In genomic region chr16:68040506-68041288, GRCh38 we compare ENCODE assay signal across 8 cellular contexts. TPM values are rescaled to one million over a fixed set of nuclear protein-coding genes. Genes with fewer than 3 reads are reported as not detected.
DNase-seq lines count a peak whose midpoint lies in the region; ATAC-seq and TF ChIP-seq lines count a peak whose summit lies in the region.

No MANE protein-coding gene starts in this region.

- H3K4me3 ChIP-seq in CD4-positive, alpha-beta memory T cell (ENCODE audit: low read length in 2 of 2): no peak overlapping the region
- no peak overlapping the region for H3K4me3 ChIP-seq in fibroblast of the aortic adventitia (ENCODE audit: low read depth, low read length)
- H3K4me3 ChIP-seq in neuronal stem cell (ENCODE audit: low read length in 2 of 2): no peak overlapping the region
- H3K4me3 ChIP-seq in suprapubic skin: no peak overlapping the region

- H3K36me3 Mint-ChIP-seq in CD4-positive, alpha-beta memory T cell: peaks cover 11 to 14% of the 10 kb centered on the region in 2 donors

- no peak overlapping the region for H3K4ac ChIP-seq in neuronal stem cell (ENCODE audit: low read length)

- no peak for TF ChIP-seq EP300 in suprapubic skin (IDR thresholded peaks at IDR 0.05)

- no peak overlapping the region for H3K9ac ChIP-seq in neuronal stem cell (ENCODE audit: low read depth, low read length, poor library complexity)

- H2AK5ac ChIP-seq in neuronal stem cell (ENCODE audit: low read depth, low read length): no peak overlapping the region

- no peaks in the 10 kb centered on the region for H3K79me1 ChIP-seq in neuronal stem cell (ENCODE audit: low read depth, low read length)

- H2BK12ac ChIP-seq in neuronal stem cell (ENCODE audit: low read length): no peak overlapping the region

- H3K14ac ChIP-seq in neuronal stem cell (ENCODE audit: low read length): no peak overlapping the region

- no peak overlapping the region for H2BK15ac ChIP-seq in neuronal stem cell (ENCODE audit: low read length)

- H3K4me1 Mint-ChIP-seq in CD4-positive, alpha-beta memory T cell: peaks cover 6 to 16% (median 12%) of the 10 kb centered on the region in 4 donors

- no peak for TF ChIP-seq POLR2A in suprapubic skin (IDR thresholded peaks at IDR 0.05)

- H2BK120ac ChIP-seq in neuronal stem cell (ENCODE audit: low read depth, low read length): no peak overlapping the region

- intact Hi-C loops in CD4-positive, alpha-beta memory T cell (cut with micrococcal nuclease): loop anchor here (1.0 to 2.0 kb wide), 6 partner anchors 47 to 520 kb away; no protein-coding TSS in a partner anchor

- no peak overlapping the region for H2BK5ac ChIP-seq in neuronal stem cell (ENCODE audit: low read length)

- no peak overlapping the region for H3K4me2 ChIP-seq in neuronal stem cell (ENCODE audit: insufficient read depth, low read length, poor library complexity, severe bottlenecking)

- no peaks in the 10 kb centered on the region for H3K36me3 ChIP-seq in CD4-positive, alpha-beta memory T cell (ENCODE audit: insufficient read depth, low read length)
- H3K36me3 ChIP-seq in neuronal stem cell (replicated peaks in 1 of 2; ENCODE audit: control insufficient read depth in 2 of 2, insufficient read depth in 2 of 2, low read length in 2 of 2) (peaks cover 0 to 47% of the 10 kb centered on the region in 2 donors), suprapubic skin (peaks cover 18% of the 10 kb centered on the region)

- TF ChIP-seq CTCF in RWPE1 (conservative IDR thresholded peaks at IDR 0.05; ENCODE audit: low read depth) (peak; percentile 90), fibroblast of the aortic adventitia (IDR thresholded peaks at IDR 0.05; ENCODE audit: insufficient read depth, low read length) (peak; percentile 85), suprapubic skin (IDR thresholded peaks at IDR 0.05) (peak; percentile 84 to 88)

- peak; percentile 84 to 88 (median 85) for DNase-seq in CD4-positive, alpha-beta memory T cell
- DNase-seq in LoVo (ENCODE audit: low spot score) (peak; percentile 55), RWPE1 (ENCODE audit: low spot score) (peak; percentile 78), fibroblast of the aortic adventitia (ENCODE audit: low read depth) (peak; percentile 63), neuronal stem cell (ENCODE audit: low spot score) (peak; percentile 63), suprapubic skin (ENCODE audit: low spot score in 2 of 2) (peak; percentile 86 to 91)
- DNase-seq in activated T-helper 1 cell treated with anti-CD3 and anti-CD28 coated beads, Interleukin-2, amount 50 U/mL, for 16 hours (ENCODE audit: low read depth in 1 of 2, low spot score in 1 of 2): peak; percentile 81 to 90

- CTCF ChIA-PET in CD4-positive, alpha-beta memory T cell (lab: Charles Lee; ENCODE audit: partially characterized antibody): interaction anchor here (0.6 to 6.5 kb wide), 44 partner anchors 8 to 535 kb away, joined by 3 to 73 read pairs (median 6); partner anchors contain the start of genes DDX28, DPEP2, DUS2 and NFATC3
- CTCF ChIA-PET in RWPE1 (lab: Yijun Ruan, JAX): interaction anchor here (0.5 to 1.5 kb wide), 21 partner anchors 8 to 224 kb away, joined by 3 to 18 read pairs (median 4); partner anchors contain the start of genes DDX28, DUS2 and PSMB10

- no peak overlapping the region for H3K27ac ChIP-seq in CD4-positive, alpha-beta memory T cell (ENCODE audit: low read depth, low read length)
- no peak overlapping the region for H3K27ac ChIP-seq in RWPE1
- H3K27ac ChIP-seq in neuronal stem cell (replicated peaks; ENCODE audit: low read length): no peak overlapping the region
- H3K27ac ChIP-seq in suprapubic skin: no peak overlapping the region

- no peaks in the 10 kb centered on the region for H3K27me3 ChIP-seq in CD4-positive, alpha-beta memory T cell (ENCODE audit: insufficient read depth, low read length)
- H3K27me3 ChIP-seq in neuronal stem cell (ENCODE audit: control insufficient read depth in 3 of 3, insufficient read depth in 3 of 3, low read depth in 1 of 3, low read length in 3 of 3): no peaks in the 10 kb centered on the region
- H3K27me3 ChIP-seq in suprapubic skin: no peaks in the 10 kb centered on the region

- peaks cover 9% of the 10 kb centered on the region for H3K4me1 ChIP-seq in CD4-positive, alpha-beta memory T cell (ENCODE audit: insufficient read depth, low read length)
- no peaks in the 10 kb centered on the region for H3K4me1 ChIP-seq in neuronal stem cell (ENCODE audit: control insufficient read depth in 2 of 2, insufficient read depth in 1 of 2, low read depth in 1 of 2, low read length in 2 of 2)
- no peaks in the 10 kb centered on the region for H3K4me1 ChIP-seq in suprapubic skin

- no peak overlapping the region for H4K8ac ChIP-seq in neuronal stem cell (ENCODE audit: low read depth, low read length)

- WGBS in neuronal stem cell (ENCODE audit: extremely low coverage in 2 of 2, insufficient read length in 2 of 2, insufficient replicate concordance in 1 of 2), 2 donors: no CpG with 5 or more reads among the region's 14 CpGs
- 69% methylated on average over 12 of the region's 14 CpGs for WGBS in suprapubic skin

- POLR2A ChIA-PET in CD4-positive, alpha-beta memory T cell (lab: Charles Lee; ENCODE audit: partially characterized antibody): interaction anchor here (0.6 to 2.3 kb wide), 18 partner anchors 15 to 196 kb away, joined by 3 to 14 read pairs (median 4); partner anchors contain the start of genes DDX28, DPEP2, DUS2 and NRN1L
- POLR2A ChIA-PET in RWPE1 (lab: Yijun Ruan, JAX; ENCODE audit: low non-redundant PET): no interaction called here

- no peak overlapping the region for H2AFZ ChIP-seq in neuronal stem cell (ENCODE audit: low read length)

- no peaks in the 10 kb centered on the region for H3K9me3 Mint-ChIP-seq in CD4-positive, alpha-beta memory T cell

- H3K9me3 ChIP-seq in CD4-positive, alpha-beta memory T cell (ENCODE audit: control insufficient read depth in 1 of 2, low read length in 2 of 2): no peaks in the 10 kb centered on the region
- no peaks in the 10 kb centered on the region for H3K9me3 ChIP-seq in neuronal stem cell (replicated peaks in 1 of 2; ENCODE audit: control insufficient read depth in 2 of 2, insufficient read depth in 1 of 2, low read depth in 1 of 2, low read length in 2 of 2)
- H3K9me3 ChIP-seq in suprapubic skin: no peaks in the 10 kb centered on the region

- H3K4me3 Mint-ChIP-seq in CD4-positive, alpha-beta memory T cell: no peak overlapping the region

- H3K18ac ChIP-seq in neuronal stem cell (ENCODE audit: low read length): no peak overlapping the region

- no peak overlapping the region for H4K91ac ChIP-seq in neuronal stem cell (ENCODE audit: low read depth, low read length, poor library complexity)

- peak; percentile 67 for ATAC-seq in GM21526 (IDR thresholded peaks at IDR 0.05; ENCODE audit: low FRiP score, unreplicated experiment)

- no peak overlapping the region for H3K23ac ChIP-seq in neuronal stem cell (ENCODE audit: low read depth, low read length, poor library complexity)

- H3K27me3 Mint-ChIP-seq in CD4-positive, alpha-beta memory T cell: no peaks in the 10 kb centered on the region

- peak overlapping the region; percentile 29 to 77 (median 44) for H3K27ac Mint-ChIP-seq in CD4-positive, alpha-beta memory T cell

RNA-seq across cellular contexts. Expression of gene DUS2, which starts 17.6 kb away (rescaled TPM):
- 10 to 100 TPM; 13.8 to 14.6 TPM for total RNA-seq in CD4-positive, alpha-beta memory T cell
- 10 to 100 TPM in 1 of 2 donors, 1 to 10 TPM in 1; 9.0 to 11.9 TPM for polyA plus RNA-seq in CD4-positive, alpha-beta memory T cell
- total RNA-seq in fibroblast of the aortic adventitia (ENCODE audit: low replicate concordance) (12.9 and 14.6 TPM in 2 replicates), suprapubic skin (10 to 100 TPM; 14.4 to 21.6 (median 15.5) TPM)
- polyA plus RNA-seq in neuronal stem cell (2013, experiment 1 of 2): 7.8 TPM
- 7.5 TPM for polyA plus RNA-seq in neuronal stem cell (2013, experiment 2 of 2)

RNA-seq across cellular contexts. Expression of gene DDX28, which starts 17.7 kb away (rescaled TPM):
- total RNA-seq in CD4-positive, alpha-beta memory T cell: 10 to 100 TPM; 16.1 to 17.0 TPM
- 10 to 100 TPM; 36.0 to 55.8 TPM for polyA plus RNA-seq in CD4-positive, alpha-beta memory T cell
- total RNA-seq in fibroblast of the aortic adventitia (ENCODE audit: low replicate concordance): 5.6 and 9.9 TPM in 2 replicates
- 5.3 TPM for polyA plus RNA-seq in neuronal stem cell (2013, experiment 1 of 2)
- polyA plus RNA-seq in neuronal stem cell (2013, experiment 2 of 2): 5.0 TPM
- 10 to 100 TPM in 2 of 4 donors, 1 to 10 TPM in 2; 9.0 to 22.5 (median 13.0) TPM for total RNA-seq in suprapubic skin

RNA-seq across cellular contexts. Expression of gene DPEP2NB, which starts 25.0 kb away (rescaled TPM):
- not detected for total RNA-seq in CD4-positive, alpha-beta memory T cell
- not detected for polyA plus RNA-seq in CD4-positive, alpha-beta memory T cell
- not detected in 2 replicates for total RNA-seq in fibroblast of the aortic adventitia (ENCODE audit: low replicate concordance)
- not detected for polyA plus RNA-seq in neuronal stem cell (2013, experiment 1 of 2)
- not detected for polyA plus RNA-seq in neuronal stem cell (2013, experiment 2 of 2)
- total RNA-seq in suprapubic skin: not detected

RNA-seq across cellular contexts. Expression of gene DPEP2, which starts 41.4 kb away (rescaled TPM):
- 100 to 1,000 TPM; 106 to 119 TPM for total RNA-seq in CD4-positive, alpha-beta memory T cell
- polyA plus RNA-seq in CD4-positive, alpha-beta memory T cell: 10 to 100 TPM; 46.9 to 58.8 TPM
- total RNA-seq in fibroblast of the aortic adventitia (ENCODE audit: low replicate concordance): not detected in 2 replicates
- polyA plus RNA-seq in neuronal stem cell (2013, experiment 1 of 2): not detected
- not detected for polyA plus RNA-seq in neuronal stem cell (2013, experiment 2 of 2)
- under 1 TPM in 1 of 4 donors, not detected in 3; 0.56 TPM for total RNA-seq in suprapubic skin

RNA-seq across cellular contexts. Expression of gene NFATC3, which starts 44.5 kb away (rescaled TPM):
- total RNA-seq in CD4-positive, alpha-beta memory T cell: 100 to 1,000 TPM; 127 to 134 TPM
- polyA plus RNA-seq in CD4-positive, alpha-beta memory T cell: 10 to 100 TPM; 76.5 to 94.9 TPM
- total RNA-seq in fibroblast of the aortic adventitia (ENCODE audit: low replicate concordance) (17.7 and 36.3 TPM in 2 replicates), suprapubic skin (10 to 100 TPM; 32.7 to 58.1 (median 36.9) TPM)
- 23.7 TPM for polyA plus RNA-seq in neuronal stem cell (2013, experiment 1 of 2)
- polyA plus RNA-seq in neuronal stem cell (2013, experiment 2 of 2): 24.7 TPM
